ENCODE assay signal across 8 cellular contexts in the genomic region with DNA sequence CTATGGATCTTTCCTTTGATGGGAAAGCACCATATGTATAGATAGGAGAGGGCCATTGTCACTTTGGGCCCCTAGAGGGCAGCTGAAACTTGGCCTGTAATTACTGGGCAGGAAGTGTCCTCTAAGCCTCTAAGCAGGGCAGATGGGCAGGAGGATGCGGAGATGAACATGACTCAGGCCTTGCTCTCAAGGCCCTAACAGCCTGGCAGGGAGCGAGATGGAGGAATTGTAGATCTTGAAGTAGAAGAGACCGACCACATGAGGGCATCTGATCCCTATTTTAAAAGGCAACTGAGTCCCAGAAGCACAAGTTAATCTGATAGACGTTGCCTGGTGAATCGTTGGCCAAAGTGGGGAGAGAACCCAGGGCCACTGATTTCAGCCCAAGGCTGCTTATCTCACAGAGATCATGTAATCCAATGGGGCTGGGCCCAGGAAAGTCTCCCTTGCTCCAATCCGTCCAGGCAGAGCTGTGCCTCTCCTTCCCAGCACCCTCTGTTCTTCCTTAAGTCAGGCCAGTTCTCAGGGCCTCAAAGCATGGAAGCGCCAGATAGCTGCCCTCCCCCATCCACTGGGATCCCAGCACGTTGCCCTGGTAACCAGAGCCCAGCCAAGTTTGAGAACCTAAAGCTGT. TPM values are rescaled to one million over a fixed set of nuclear protein-coding genes. Genes with fewer than 3 reads are reported as not detected.
DNase-seq lines count a peak whose midpoint lies in the region; ATAC-seq and TF ChIP-seq lines count a peak whose summit lies in the region.

No MANE protein-coding gene starts in this region.

- H3K4me3 Mint-ChIP-seq in type B pancreatic cell, result no peak overlapping the region

- H3K4me1 Mint-ChIP-seq in type B pancreatic cell (ENCODE audit: unreplicated experiment), result peaks cover 18% of the 10 kb centered on the region

- no peak overlapping the region for H3K27ac Mint-ChIP-seq in type B pancreatic cell

- intact Hi-C loops in left colon (cut with DNase I, micrococcal nuclease), result no loop called here

- H3K4me3 ChIP-seq in cardiac fibroblast (replicated peaks in 1 of 2; ENCODE audit: low read depth in 2 of 2, low read length in 2 of 2), result no peak overlapping the region

- DNase-seq in NCI-H2107 treated with DMSO at 0.1 percent for 48 hours (lab: John Stamatoyannopoulos, UW; ENCODE audit: unreplicated experiment), result peak; percentile 7
- DNase-seq in NCI-H2107 (lab: John Stamatoyannopoulos, UW), result no peak
- DNase-seq in HT1080 (ENCODE audit: low read depth), result peak; percentile 94
- DNase-seq in SK-N-DZ (ENCODE audit: low spot score), result peak; percentile 92
- peak; percentile 87 to 95 for DNase-seq in cardiac fibroblast (ENCODE audit: low read depth in 2 of 2)
- peak; percentile 43 to 47 for DNase-seq in left colon
- no peak for DNase-seq in type B pancreatic cell (ENCODE audit: extremely low spot score, unreplicated experiment)

- no peaks in the 10 kb centered on the region for H3K36me3 Mint-ChIP-seq in type B pancreatic cell

- ATAC-seq in left colon, result peak; percentile 76
- ATAC-seq in GM21786 (IDR thresholded peaks at IDR 0.05; ENCODE audit: unreplicated experiment), result no peak

- peaks cover 5% of the 10 kb centered on the region for H3K27me3 Mint-ChIP-seq in type B pancreatic cell

- TF ChIP-seq CTCF in cardiac fibroblast (IDR thresholded peaks at IDR 0.05; ENCODE audit: low read depth, low read length), result peak; percentile 40
- peak; percentile 60 for TF ChIP-seq CTCF in type B pancreatic cell (conservative IDR thresholded peaks at IDR 0.05)

- no peaks in the 10 kb centered on the region for H3K9me3 Mint-ChIP-seq in type B pancreatic cell

RNA-seq across cellular contexts. Expression of a gene that starts 2.5 kb away (rescaled TPM):
- not detected in 2 replicates for total RNA-seq in HT1080 (2014; rRNA removed; shearing (Covaris generic))
- polyA plus RNA-seq in HT1080 (2015; cell fraction: cytosol; rRNA removed), result 0.03 and 0.24 TPM in 2 replicates
- 0.03 and 0.20 TPM in 2 replicates for polyA plus RNA-seq in HT1080 (2015; cell fraction: nucleus; rRNA removed)
- polyA plus RNA-seq in SK-N-DZ (2014; cell fraction: cytosol; rRNA removed), result 46.1 and 48.4 TPM in 2 replicates
- polyA plus RNA-seq in SK-N-DZ (2014; cell fraction: nucleus; rRNA removed), result 22.6 and 39.4 TPM in 2 replicates
- under 1 TPM; 0.43 to 0.56 TPM for total RNA-seq in left colon
- total RNA-seq in type B pancreatic cell (ENCODE audit: low replicate concordance), result 3.7 and 16.3 TPM in 2 replicates

RNA-seq across cellular contexts. Expression of a gene that starts 19.8 kb away (rescaled TPM):
- total RNA-seq in HT1080 (2014; rRNA removed; shearing (Covaris generic)), result 54.7 and 66.8 TPM in 2 replicates
- 22.9 and 27.8 TPM in 2 replicates for polyA plus RNA-seq in HT1080 (2015; cell fraction: cytosol; rRNA removed)
- polyA plus RNA-seq in HT1080 (2015; cell fraction: nucleus; rRNA removed), result 20.5 and 22.4 TPM in 2 replicates
- 65.8 and 72.3 TPM in 2 replicates for polyA plus RNA-seq in SK-N-DZ (2014; cell fraction: cytosol; rRNA removed)
- polyA plus RNA-seq in SK-N-DZ (2014; cell fraction: nucleus; rRNA removed), result 75.6 and 76.1 TPM in 2 replicates
- total RNA-seq in left colon (10 to 100 TPM in 1 of 2 donors, 1 to 10 TPM in 1; 7.5 to 16.4 TPM), type B pancreatic cell (ENCODE audit: low replicate concordance) (12.2 and 29.4 TPM in 2 replicates)

RNA-seq across cellular contexts. Expression of a gene that starts 31.9 kb away (rescaled TPM):
- not detected in 2 replicates for total RNA-seq in HT1080 (2014; rRNA removed; shearing (Covaris generic))
- polyA plus RNA-seq in HT1080 (2015; cell fraction: cytosol; rRNA removed), result 0.11 TPM in 1 of 2 replicates, not detected in the other
- polyA plus RNA-seq in HT1080 (2015; cell fraction: nucleus; rRNA removed), result 0.19 TPM in 1 of 2 replicates, not detected in the other
- polyA plus RNA-seq in SK-N-DZ (2014; cell fraction: cytosol; rRNA removed), result not detected in 2 replicates
- not detected in 2 replicates for polyA plus RNA-seq in SK-N-DZ (2014; cell fraction: nucleus; rRNA removed)
- total RNA-seq in left colon, result 1 to 10 TPM; 1.3 to 2.1 TPM
- total RNA-seq in type B pancreatic cell (ENCODE audit: low replicate concordance), result not detected in 2 replicates

RNA-seq across cellular contexts. Expression of a gene that starts 40.1 kb away (rescaled TPM):
- total RNA-seq in HT1080 (2014; rRNA removed; shearing (Covaris generic)), result 0.02 and 0.03 TPM in 2 replicates
- polyA plus RNA-seq in HT1080 (2015; cell fraction: cytosol; rRNA removed), result 0.10 and 0.12 TPM in 2 replicates
- polyA plus RNA-seq in HT1080 (2015; cell fraction: nucleus; rRNA removed), result 2.6 and 2.8 TPM in 2 replicates
- 0.21 and 0.69 TPM in 2 replicates for polyA plus RNA-seq in SK-N-DZ (2014; cell fraction: cytosol; rRNA removed)
- polyA plus RNA-seq in SK-N-DZ (2014; cell fraction: nucleus; rRNA removed), result 1.1 and 1.2 TPM in 2 replicates
- total RNA-seq in left colon (1 to 10 TPM; 1.2 to 1.5 TPM), type B pancreatic cell (ENCODE audit: low replicate concordance) (0.79 and 3.4 TPM in 2 replicates)

Comparison
In these comparisons a context has a peak if more than half of its experiments do, and no peak if none do; other contexts are left out.
1. DNase-seq: peak in NCI-H2107 treated with DMSO at 0.1 percent for 48 hours (single experiment), HT1080 (single experiment), SK-N-DZ (single experiment), cardiac fibroblast (2 of 2) and left colon (2 of 2); none in NCI-H2107 (single experiment) and type B pancreatic cell (single experiment).